18 cellular contexts compared by ENCODE assay signal in the genomic region with DNA sequence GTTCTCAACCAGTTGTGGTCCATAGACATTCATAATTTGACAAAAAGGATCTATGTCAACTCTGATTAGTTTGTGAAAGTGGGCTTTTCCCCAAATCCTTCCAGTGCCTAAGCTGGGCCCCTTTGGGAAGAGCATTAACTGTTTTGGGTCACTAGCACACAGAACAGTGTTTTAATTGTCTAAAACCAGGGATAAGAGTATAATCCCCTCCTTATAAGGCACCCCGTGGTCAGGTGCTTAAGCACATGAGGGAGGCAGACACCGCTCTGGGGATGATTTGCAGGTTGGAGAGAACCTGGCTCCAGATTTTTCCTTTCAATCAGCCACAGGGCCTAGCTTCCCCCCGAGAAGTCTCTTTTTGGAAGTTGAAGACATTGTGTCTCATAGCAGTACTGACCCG. TPM values are rescaled to one million over a fixed set of nuclear protein-coding genes. Genes with fewer than 3 reads are reported as not detected.
A peak's percentile ranks its signal among the peaks of the same experiment; 100 is the strongest.
DNase-seq lines count a peak whose midpoint lies in the region; ATAC-seq, FAIRE-seq and TF ChIP-seq lines count a peak whose summit lies in the region.
"Had no signal": no experiment of that assay in that cellular context is flagged by ENCODE, and none has a peak within 500 bp of the region (broad histone marks: within the 10 kb centered on the region; RNA-seq: fewer than 3 reads in every experiment).

No MANE protein-coding gene starts in this region.

- H3K4me3 Mint-ChIP-seq in neural progenitor cell: no peak overlapping the region
- H3K4me3 Mint-ChIP-seq: CD4-positive, alpha-beta T cell had no signal

- H2AFZ ChIP-seq in neural progenitor cell (replicated peaks): no peak overlapping the region

- DNase-seq in NCI-H524 (lab: John Stamatoyannopoulos, UW) (peak; percentile 10 to 52), NCI-H524 treated with DMSO at 0.1 percent for 48 hours (lab: John Stamatoyannopoulos, UW) (no peak), NCI-H82 treated with DMSO at 0.1 percent for 48 hours (lab: John Stamatoyannopoulos, UW; ENCODE audit: unreplicated experiment) (peak; percentile 16), neural progenitor cell (ENCODE audit: low spot score) (peak; percentile 34), upper lobe of right lung (no peak), vagina (ENCODE audit: extremely low spot score in 2 of 2) (no peak), GM12892 (ENCODE audit: insufficient read length) (no peak)
- DNase-seq: AML-193; Caco-2; CD4-positive, alpha-beta T cell; HCEC 1CT had no signal

- H3K27me3 ChIP-seq in neural progenitor cell (no peaks in the 10 kb centered on the region), upper lobe of right lung (no peaks in the 10 kb centered on the region), vagina (no peaks in the 10 kb centered on the region)

- peak overlapping the region; percentile 6 for H3K27ac ChIP-seq in neural progenitor cell
- no peak overlapping the region for H3K27ac ChIP-seq in upper lobe of right lung
- no peak overlapping the region for H3K27ac ChIP-seq in vagina
- H3K27ac ChIP-seq: 22Rv1, A549, C4-2B had no signal

- H3K36me3 Mint-ChIP-seq in neural progenitor cell: no peaks in the 10 kb centered on the region

- no peak overlapping the region for H3K4me2 ChIP-seq in neural progenitor cell
- H3K4me2 ChIP-seq: A549 had no signal

- H3K4me3 ChIP-seq in neural progenitor cell (no peak overlapping the region), upper lobe of right lung (no peak overlapping the region), vagina (no peak overlapping the region)
- H3K4me3 ChIP-seq: A549 had no signal

- no peak overlapping the region for H3K9ac ChIP-seq in neural progenitor cell

- no peak for TF ChIP-seq POLR2A in vagina (IDR thresholded peaks at IDR 0.05)
- TF ChIP-seq POLR2A in GM12892 (IDR thresholded peaks at IDR 0.05; ENCODE audit: low read depth, low read length): no peak

- peaks cover 6% of the 10 kb centered on the region for H3K27me3 Mint-ChIP-seq in neural progenitor cell (ENCODE audit: insufficient read depth, low read depth)
- H3K27me3 Mint-ChIP-seq: CD4-positive, alpha-beta T cell had no signal

- H3K79me2 ChIP-seq in neural progenitor cell (ENCODE audit: low read depth): no peaks in the 10 kb centered on the region

- TF ChIP-seq CTCF in neural progenitor cell (IDR thresholded peaks at IDR 0.05): no peak
- TF ChIP-seq CTCF in upper lobe of right lung (IDR thresholded peaks at IDR 0.05): no peak
- TF ChIP-seq CTCF in vagina (IDR thresholded peaks at IDR 0.05): no peak

- H3F3A ChIP-seq in neural progenitor cell (ENCODE audit: low read depth): peaks cover 27% of the 10 kb centered on the region

- H4K20me1 ChIP-seq in neural progenitor cell (ENCODE audit: low read depth): no peaks in the 10 kb centered on the region

- no peak for ATAC-seq in upper lobe of right lung
- ATAC-seq: A549 had no signal

- peaks cover 9% of the 10 kb centered on the region for H3K4me1 ChIP-seq in neural progenitor cell
- H3K4me1 ChIP-seq in upper lobe of right lung: no peaks in the 10 kb centered on the region
- H3K4me1 ChIP-seq in vagina: no peaks in the 10 kb centered on the region
- H3K4me1 ChIP-seq: A549, Caco-2 had no signal

- H3K9me3 Mint-ChIP-seq in neural progenitor cell: no peaks in the 10 kb centered on the region
- H3K9me3 Mint-ChIP-seq: CD4-positive, alpha-beta T cell had no signal

- peaks cover 2% of the 10 kb centered on the region for H3K4me1 Mint-ChIP-seq in neural progenitor cell

- H3K36me3 ChIP-seq in neural progenitor cell (no peaks in the 10 kb centered on the region), upper lobe of right lung (no peaks in the 10 kb centered on the region), vagina (no peaks in the 10 kb centered on the region)

- intact Hi-C loops in upper lobe of right lung (cut with DNase I) (no loop called here), vagina (cut with DNase I) (no loop called here)

- no peak for FAIRE-seq in GM12892 (lab: Jason Lieb, UNC)
- FAIRE-seq: A549, D721Med, G401.6 had no signal

- no peak overlapping the region for H3K27ac Mint-ChIP-seq in neural progenitor cell
- H3K27ac Mint-ChIP-seq: CD4-positive, alpha-beta T cell had no signal

- H3K9me3 ChIP-seq in neural progenitor cell (ENCODE audit: low read depth) (no peaks in the 10 kb centered on the region), upper lobe of right lung (no peaks in the 10 kb centered on the region), vagina (no peaks in the 10 kb centered on the region)
- H3K9me3 ChIP-seq: A549, Caco-2 had no signal

RNA-seq across cellular contexts. Expression of a gene that starts 53.6 kb away (rescaled TPM):
- 0.12 and 0.37 TPM in 2 replicates for total RNA-seq in neural progenitor cell (ENCODE audit: low replicate concordance)
- total RNA-seq in upper lobe of right lung: not detected
- 1.2 TPM for total RNA-seq in vagina
- not detected for polyA plus RNA-seq in GM12892 (2012; ENCODE audit: missing spikeins)
- total RNA-seq: Caco-2, H4, HT-29 had no signal
- polyA plus RNA-seq: A549 had no signal

Comparison
In these comparisons a context has a peak if more than half of its experiments do, and no peak if none do; other contexts are left out.
1. DNase-seq: peak in NCI-H524 (2 of 2), NCI-H82 treated with DMSO at 0.1 percent for 48 hours (single experiment) and neural progenitor cell (single experiment); none in NCI-H524 treated with DMSO at 0.1 percent for 48 hours (single experiment), upper lobe of right lung (single experiment), vagina (0 of 2) and GM12892 (single experiment).